8 cellular contexts compared by ENCODE assay signal in the genomic region with DNA sequence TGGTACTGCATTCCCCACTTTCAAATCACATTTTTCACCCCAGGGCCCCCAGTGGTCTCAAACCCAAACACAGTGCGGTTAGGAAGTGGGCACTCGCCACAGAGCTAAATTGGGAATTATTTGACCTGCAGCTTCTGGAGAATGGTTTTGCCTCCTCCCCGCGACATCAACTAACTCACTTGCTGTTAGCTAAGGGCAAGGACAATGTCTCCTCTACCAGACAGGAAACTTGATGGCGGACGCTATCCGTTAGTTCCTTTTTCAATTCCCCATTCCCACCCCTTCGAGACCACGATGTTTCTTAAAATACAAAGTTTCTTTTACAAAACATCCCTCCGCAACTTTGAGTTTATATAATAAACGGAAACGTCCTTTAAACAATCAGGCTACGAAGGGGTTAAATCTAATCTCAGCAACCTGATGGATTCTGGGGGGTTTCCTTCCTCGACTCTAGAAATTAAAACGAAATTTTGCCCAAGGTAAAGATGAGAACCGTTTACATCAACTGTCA. TPM values are rescaled to one million over a fixed set of nuclear protein-coding genes. Genes with fewer than 3 reads are reported as not detected.
A peak's percentile ranks its signal among the peaks of the same experiment; 100 is the strongest.
DNase-seq lines count a peak whose midpoint lies in the region; FAIRE-seq and TF ChIP-seq lines count a peak whose summit lies in the region.

No MANE protein-coding gene starts in this region.

- DNase-seq in activated naive CD4-positive, alpha-beta T cell treated with anti-CD3 and anti-CD28 coated beads for 36 hours, result peak; percentile 17
- no peak for DNase-seq in activated naive CD4-positive, alpha-beta T cell (lab: John Stamatoyannopoulos, UW)
- peak; percentile 31 for DNase-seq in activated CD4-positive, alpha-beta memory T cell treated with anti-CD3 and anti-CD28 coated beads, Interleukin-2, amount 10 ng/mL, durations not matched to agents 7 days and 5 days
- no peak for DNase-seq in fibroblast of villous mesenchyme (ENCODE audit: low read depth)
- no peak for DNase-seq in effector CD8-positive, alpha-beta T cell (lab: John Stamatoyannopoulos, UW)
- no peak for DNase-seq in HTR-8/SVneo (ENCODE audit: insufficient read length, low spot score)
- DNase-seq in stimulated activated naive CD4-positive, alpha-beta T cell treated with Interleukin-2 at 50 U/mL for 16 hours (lab: John Stamatoyannopoulos, UW), result no peak

- peak overlapping the region; percentile 92 for H3K4me3 Mint-ChIP-seq in activated naive CD4-positive, alpha-beta T cell treated with anti-CD3 and anti-CD28 coated beads for 36 hours
- H3K4me3 Mint-ChIP-seq in activated CD4-positive, alpha-beta memory T cell treated with anti-CD3 and anti-CD28 coated beads, Interleukin-2, amount 10 ng/mL, durations not matched to agents 7 days and 5 days, result peak overlapping the region; percentile 94

- H3K9ac ChIP-seq in skeletal muscle satellite cell (ENCODE audit: low read depth, low read length), result peak overlapping the region; percentile 98

- peaks cover 46% of the 10 kb centered on the region for H3K4me1 Mint-ChIP-seq in activated naive CD4-positive, alpha-beta T cell treated with anti-CD3 and anti-CD28 coated beads for 36 hours (ENCODE audit: low read depth)
- H3K4me1 Mint-ChIP-seq in activated CD4-positive, alpha-beta memory T cell treated with anti-CD3 and anti-CD28 coated beads, Interleukin-2, amount 10 ng/mL, durations not matched to agents 7 days and 5 days, result peaks cover 51% of the 10 kb centered on the region

- no peaks in the 10 kb centered on the region for H3K27me3 Mint-ChIP-seq in activated naive CD4-positive, alpha-beta T cell treated with anti-CD3 and anti-CD28 coated beads for 36 hours (ENCODE audit: low read depth)
- H3K27me3 Mint-ChIP-seq in activated CD4-positive, alpha-beta memory T cell treated with anti-CD3 and anti-CD28 coated beads, Interleukin-2, amount 10 ng/mL, durations not matched to agents 7 days and 5 days, result peaks cover 2% of the 10 kb centered on the region

- no peak for TF ChIP-seq CTCF in fibroblast of villous mesenchyme (IDR thresholded peaks at IDR 0.05; ENCODE audit: insufficient read depth, low read depth, low read length)

- FAIRE-seq in HTR-8/SVneo (lab: Jason Lieb, UNC), result no peak

- no peaks in the 10 kb centered on the region for H3K27me3 ChIP-seq in skeletal muscle satellite cell (ENCODE audit: control insufficient read depth, insufficient read depth, low read length)

- H3K4me3 ChIP-seq in fibroblast of villous mesenchyme (ENCODE audit: low read depth, low read length), result peak overlapping the region; percentile 96
- H3K4me3 ChIP-seq in skeletal muscle satellite cell (ENCODE audit: low read length), result peak overlapping the region; percentile 88

- peaks cover 21% of the 10 kb centered on the region for H3K36me3 ChIP-seq in skeletal muscle satellite cell (ENCODE audit: insufficient read depth, low read length)

- CTCF ChIA-PET in activated naive CD4-positive, alpha-beta T cell treated with anti-CD3 and anti-CD28 coated beads for 36 hours (lab: Charles Lee), result interaction anchor here (0.9 to 1.8 kb wide), 4 partner anchors 9 to 231 kb away, joined by 3 to 6 read pairs (median 4); no protein-coding TSS in a partner anchor
- CTCF ChIA-PET in activated CD4-positive, alpha-beta memory T cell treated with anti-CD3 and anti-CD28 coated beads, Interleukin-2, amount 10 ng/mL, durations not matched to agents 7 days and 5 days (lab: Charles Lee), result interaction anchor here (0.9 to 5.4 kb wide), 13 partner anchors 9 to 306 kb away, joined by 3 to 37 read pairs (median 4); partner anchors contain the start of gene SLC35B1

- H3K36me3 Mint-ChIP-seq in activated naive CD4-positive, alpha-beta T cell treated with anti-CD3 and anti-CD28 coated beads for 36 hours (ENCODE audit: low read depth), result peaks cover 25% of the 10 kb centered on the region
- peaks cover 45% of the 10 kb centered on the region for H3K36me3 Mint-ChIP-seq in activated CD4-positive, alpha-beta memory T cell treated with anti-CD3 and anti-CD28 coated beads, Interleukin-2, amount 10 ng/mL, durations not matched to agents 7 days and 5 days (ENCODE audit: low read depth)

- peak overlapping the region; percentile 95 for H3K27ac Mint-ChIP-seq in activated naive CD4-positive, alpha-beta T cell treated with anti-CD3 and anti-CD28 coated beads for 36 hours
- peak overlapping the region; percentile 97 for H3K27ac Mint-ChIP-seq in activated CD4-positive, alpha-beta memory T cell treated with anti-CD3 and anti-CD28 coated beads, Interleukin-2, amount 10 ng/mL, durations not matched to agents 7 days and 5 days

- H3K4me1 ChIP-seq in skeletal muscle satellite cell (ENCODE audit: control insufficient read depth, insufficient read depth, low read length), result peaks cover 14% of the 10 kb centered on the region

- POLR2A ChIA-PET in activated CD4-positive, alpha-beta memory T cell treated with anti-CD3 and anti-CD28 coated beads, Interleukin-2, amount 10 ng/mL, durations not matched to agents 7 days and 5 days (lab: Charles Lee), result interaction anchor here (0.6 to 5.9 kb wide), 22 partner anchors 10 to 220 kb away, joined by 3 to 82 read pairs (median 5); partner anchors contain the start of genes FAM117A and SLC35B1

- intact Hi-C loops in activated naive CD4-positive, alpha-beta T cell treated with anti-CD3 and anti-CD28 coated beads for 36 hours (cut with micrococcal nuclease), result loop anchor here (1.0 to 2.0 kb wide), 6 partner anchors 24 to 374 kb away; partner anchors contain the start of genes FAM117A and PHB1

- H3K4me2 ChIP-seq in skeletal muscle satellite cell (ENCODE audit: low read length), result peak overlapping the region; percentile 80

- H3K9me3 ChIP-seq in skeletal muscle satellite cell (replicated peaks; ENCODE audit: low read length), result no peaks in the 10 kb centered on the region

- H3K9me3 Mint-ChIP-seq in activated naive CD4-positive, alpha-beta T cell treated with anti-CD3 and anti-CD28 coated beads for 36 hours, result no peaks in the 10 kb centered on the region
- H3K9me3 Mint-ChIP-seq in activated CD4-positive, alpha-beta memory T cell treated with anti-CD3 and anti-CD28 coated beads, Interleukin-2, amount 10 ng/mL, durations not matched to agents 7 days and 5 days, result no peaks in the 10 kb centered on the region

RNA-seq across cellular contexts. Expression of gene KAT7, which starts 0.5 kb away (rescaled TPM):
- total RNA-seq in activated naive CD4-positive, alpha-beta T cell treated with anti-CD3 and anti-CD28 coated beads for 36 hours, result 10 to 100 TPM; 83.9 to 85.8 TPM
- 10 to 100 TPM; 79.8 to 80.2 TPM for total RNA-seq in activated CD4-positive, alpha-beta memory T cell treated with anti-CD3 and anti-CD28 coated beads, Interleukin-2, amount 10 ng/mL, durations not matched to agents 7 days and 5 days
- total RNA-seq in fibroblast of villous mesenchyme, result 38.0 and 43.2 TPM in 2 replicates
- total RNA-seq in skeletal muscle satellite cell (2012; rRNA removed), result 23.1 and 26.4 TPM in 2 replicates

RNA-seq across cellular contexts. Expression of gene FAM117A, which starts 24.1 kb away (rescaled TPM):
- 10 to 100 TPM; 17.7 TPM for total RNA-seq in activated naive CD4-positive, alpha-beta T cell treated with anti-CD3 and anti-CD28 coated beads for 36 hours
- total RNA-seq in activated CD4-positive, alpha-beta memory T cell treated with anti-CD3 and anti-CD28 coated beads, Interleukin-2, amount 10 ng/mL, durations not matched to agents 7 days and 5 days, result 10 to 100 TPM; 61.0 to 62.0 TPM
- 1.7 and 1.9 TPM in 2 replicates for total RNA-seq in fibroblast of villous mesenchyme
- total RNA-seq in skeletal muscle satellite cell (2012; rRNA removed), result 1.3 and 2.3 TPM in 2 replicates

RNA-seq across cellular contexts. Expression of gene TAC4, which starts 59.9 kb away (rescaled TPM):
- not detected for total RNA-seq in activated naive CD4-positive, alpha-beta T cell treated with anti-CD3 and anti-CD28 coated beads for 36 hours
- total RNA-seq in activated CD4-positive, alpha-beta memory T cell treated with anti-CD3 and anti-CD28 coated beads, Interleukin-2, amount 10 ng/mL, durations not matched to agents 7 days and 5 days, result not detected
- not detected in 2 replicates for total RNA-seq in fibroblast of villous mesenchyme
- total RNA-seq in skeletal muscle satellite cell (2012; rRNA removed), result not detected in 2 replicates

Comparison
In these comparisons a context has a peak if more than half of its experiments do, and no peak if none do; other contexts are left out.
1. DNase-seq: peak in activated naive CD4-positive, alpha-beta T cell treated with anti-CD3 and anti-CD28 coated beads for 36 hours (single experiment) and activated CD4-positive, alpha-beta memory T cell treated with anti-CD3 and anti-CD28 coated beads, Interleukin-2, amount 10 ng/mL, durations not matched to agents 7 days and 5 days (single experiment); none in activated naive CD4-positive, alpha-beta T cell (0 of 4), fibroblast of villous mesenchyme (single experiment), effector CD8-positive, alpha-beta T cell (single experiment), HTR-8/SVneo (single experiment) and stimulated activated naive CD4-positive, alpha-beta T cell treated with Interleukin-2 at 50 U/mL for 16 hours (single experiment).